11 cellular contexts compared by ENCODE assay signal in genomic region chr20:48286571-48287551, GRCh38.
DNase-seq lines count a peak whose midpoint lies in the region; ATAC-seq and TF ChIP-seq lines count a peak whose summit lies in the region.
"Had no signal": no experiment of that assay in that cellular context is flagged by ENCODE, and none has a peak within 500 bp of the region (broad histone marks: within the 10 kb centered on the region; RNA-seq: fewer than 3 reads in every experiment).

No MANE protein-coding gene starts in this region.

- H3K9me1 ChIP-seq in IMR-90 (ENCODE audit: insufficient read depth, low read length) = no peaks in the 10 kb centered on the region

- no peaks in the 10 kb centered on the region for H3K36me3 ChIP-seq in IMR-90 (ENCODE audit: control insufficient read depth, insufficient read depth, low read length)
- H3K36me3 ChIP-seq: brain microvascular endothelial cell had no signal

- H3K79me1 ChIP-seq in IMR-90 (ENCODE audit: low read depth in 1 of 2, low read length in 2 of 2) = no peaks in the 10 kb centered on the region

- TF ChIP-seq CTCF in IMR-90 (conservative IDR thresholded peaks at IDR 0.05; ENCODE audit: low read depth, low read length) (no peak), brain (conservative IDR thresholded peaks at IDR 0.05) (no peak), natural killer cell (IDR thresholded peaks at IDR 0.05) (no peak)

- BruUV-seq in IMR-90 (replicated peaks; lab: Mats Ljungman, UMichigan) = no TSS peak

- peak overlapping the region; percentile 60 for H2AFZ ChIP-seq in IMR-90 (replicated peaks; ENCODE audit: low read length, poor library complexity)

- POLR2A ChIA-PET in IMR-90 (lab: Charles Lee; ENCODE audit: unreplicated experiment) = no interaction called here

- H3K4me3 ChIP-seq in IMR-90 (ENCODE audit: insufficient read depth, low read depth, low read length) = no peak overlapping the region

- H3K9ac ChIP-seq in IMR-90 (ENCODE audit: low read depth, low read length) = no peak overlapping the region

- no peak overlapping the region for H3K56ac ChIP-seq in IMR-90 (ENCODE audit: extremely low read depth, insufficient read depth, low read length)

- no peak for DNase-seq in IMR-90
- DNase-seq in left lobe of liver (ENCODE audit: low spot score) = no peak
- peak; percentile 29 for DNase-seq in retina
- no peak for DNase-seq in natural killer cell
- no peak for DNase-seq in NOMO-1 (lab: John Stamatoyannopoulos, UW; ENCODE audit: unreplicated experiment in 2 of 2)
- DNase-seq: brain microvascular endothelial cell; naive B cell; stimulated activated naive B cell treated with anti-CD40 and anti-IgM and Interleukin-4, amounts not matched to agents 10 μg/mL and 1 μg/mL and 100 μg/mL, for 72 hours had no signal

- H3K18ac ChIP-seq in IMR-90 (ENCODE audit: low read depth, low read length) = peak overlapping the region; percentile 20; the same call in 1 of the 2 replicates

- H3K4me1 ChIP-seq in IMR-90 (ENCODE audit: control insufficient read depth, insufficient read depth, low read length) = peaks cover 4% of the 10 kb centered on the region

- H2BK120ac ChIP-seq in IMR-90 (ENCODE audit: low read depth, low read length) = peak overlapping the region; percentile 5; the same call in 1 of the 2 replicates

- dilution Hi-C loops in IMR-90 (cut with HindIII; ENCODE audit: low sequenced_read_pairs, unreplicated experiment) = no loop called here

- H3K36me3 Mint-ChIP-seq in brain (no peaks in the 10 kb centered on the region), natural killer cell (no peaks in the 10 kb centered on the region)
- H3K36me3 Mint-ChIP-seq: stimulated activated naive B cell treated with anti-CD40 and anti-IgM and Interleukin-4, amounts not matched to agents 10 μg/mL and 1 μg/mL and 100 μg/mL, for 72 hours had no signal

- H3K9me3 Mint-ChIP-seq in brain = peaks cover 0 to 13% (median 0%) of the 10 kb centered on the region in 5 experiments
- H3K9me3 Mint-ChIP-seq in natural killer cell = no peaks in the 10 kb centered on the region

- H2BK5ac ChIP-seq in IMR-90 (ENCODE audit: low read depth, low read length, poor library complexity, severe bottlenecking) = no peak overlapping the region

- H4K5ac ChIP-seq in IMR-90 (ENCODE audit: low read depth, low read length) = no peak overlapping the region; the same call in 1 of the 2 replicates

- H2BK20ac ChIP-seq in IMR-90 (ENCODE audit: low read depth, low read length) = no peak overlapping the region

- no peak for TF ChIP-seq RAD21 in IMR-90 (IDR thresholded peaks at IDR 0.05; ENCODE audit: low read length)

- ATAC-seq in IMR-90 (ENCODE audit: low read depth) = peak; percentile 35
- peak; percentile 56 for ATAC-seq in left lobe of liver
- ATAC-seq in natural killer cell = no peak
- no peak for ATAC-seq in HG03280 (IDR thresholded peaks at IDR 0.05; ENCODE audit: unreplicated experiment)
- no peak for ATAC-seq in HG03520 (IDR thresholded peaks at IDR 0.05; ENCODE audit: unreplicated experiment)
- ATAC-seq: stimulated activated naive B cell treated with anti-CD40 and anti-IgM and Interleukin-4, amounts not matched to agents 10 μg/mL and 1 μg/mL and 100 μg/mL, for 72 hours had no signal

- no peak overlapping the region for H2AK5ac ChIP-seq in IMR-90 (ENCODE audit: low read depth, low read length)

- CTCF ChIA-PET in IMR-90 (lab: Yijun Ruan, JAX) = interaction anchor here (0.6 to 1.2 kb wide), 2 partner anchors 9 to 68 kb away, joined by 3 to 4 read pairs; no protein-coding TSS in a partner anchor

- no peak overlapping the region for H2AK9ac ChIP-seq in IMR-90 (replicated peaks; ENCODE audit: low read depth, low read length, poor library complexity)

- in situ Hi-C loops in IMR-90 (cut with MboI; ENCODE audit: low sequenced_read_pairs) = loop anchor here (25.0 kb wide), 1 partner anchor 625 kb away; the partner anchor contains the start of gene ARFGEF2

- H3K27ac Mint-ChIP-seq in brain (peak overlapping the region; percentile 33 to 95 (median 69)), natural killer cell (no peak overlapping the region)
- H3K27ac Mint-ChIP-seq: naive B cell; stimulated activated naive B cell treated with anti-CD40 and anti-IgM and Interleukin-4, amounts not matched to agents 10 μg/mL and 1 μg/mL and 100 μg/mL, for 72 hours had no signal

- H3K14ac ChIP-seq in IMR-90 (replicated peaks; ENCODE audit: low read depth, low read length) = no peak overlapping the region

- no peak overlapping the region for H4K8ac ChIP-seq in IMR-90 (ENCODE audit: low read depth in 2 of 2, low read length in 2 of 2)

- no peak overlapping the region for H2BK15ac ChIP-seq in IMR-90 (ENCODE audit: low read depth, low read length)

- TF ChIP-seq POLR2A in IMR-90 (IDR thresholded peaks at IDR 0.05; ENCODE audit: low read depth, low read length) = no peak

- H3K4me3 Mint-ChIP-seq in brain = peak overlapping the region in 2 of 5 experiments; percentile 8 to 19
- no peak overlapping the region for H3K4me3 Mint-ChIP-seq in natural killer cell
- H3K4me3 Mint-ChIP-seq: naive B cell; stimulated activated naive B cell treated with anti-CD40 and anti-IgM and Interleukin-4, amounts not matched to agents 10 μg/mL and 1 μg/mL and 100 μg/mL, for 72 hours had no signal

- peaks cover 4% of the 10 kb centered on the region; the same call in 1 of the 2 replicates for H3K27me3 ChIP-seq in IMR-90 (ENCODE audit: control insufficient read depth, insufficient read depth, low read length)
- H3K27me3 ChIP-seq: brain microvascular endothelial cell had no signal

- 12% methylated on average over 3 of the region's 9 CpGs; no CpG with 5 or more reads in 1 of the 2 experiments for WGBS in IMR-90 (ENCODE audit: extremely low coverage in 2 of 2, insufficient read length in 1 of 2), 2 experiments

- no peaks in the 10 kb centered on the region for H4K20me1 ChIP-seq in IMR-90 (ENCODE audit: insufficient read depth, low read length)

- H3K9me3 ChIP-seq in IMR-90 (ENCODE audit: control insufficient read depth, insufficient read depth, low read length) = no peaks in the 10 kb centered on the region

- peaks cover 83% of the 10 kb centered on the region for H3K4me1 Mint-ChIP-seq in brain
- H3K4me1 Mint-ChIP-seq in natural killer cell = no peaks in the 10 kb centered on the region
- H3K4me1 Mint-ChIP-seq: naive B cell; stimulated activated naive B cell treated with anti-CD40 and anti-IgM and Interleukin-4, amounts not matched to agents 10 μg/mL and 1 μg/mL and 100 μg/mL, for 72 hours had no signal

- H3K4me2 ChIP-seq in IMR-90 (ENCODE audit: low read depth, low read length) = no peak overlapping the region

- no peak overlapping the region; the same call in 1 of the 2 replicates for H3K23ac ChIP-seq in IMR-90 (ENCODE audit: low read depth, low read length)

- no peak overlapping the region for H3K27ac ChIP-seq in IMR-90 (ENCODE audit: insufficient read depth, low read length)
- H3K27ac ChIP-seq: brain microvascular endothelial cell had no signal

- intact Hi-C loops in IMR-90 (cut with micrococcal nuclease) = no loop called here
- intact Hi-C loops in natural killer cell (cut with micrococcal nuclease) = no loop called here

- no peak overlapping the region for H4K91ac ChIP-seq in IMR-90 (ENCODE audit: insufficient read depth, low read depth, low read length)

- H3K27me3 Mint-ChIP-seq in brain (peaks cover 16% of the 10 kb centered on the region), natural killer cell (ENCODE audit: low read depth in 2 of 2) (peaks cover 9 to 46% of the 10 kb centered on the region in 2 donors)

- no peak overlapping the region; the same call in 1 of the 2 replicates for H3K4ac ChIP-seq in IMR-90 (ENCODE audit: low read depth, low read length)

TF ChIP-seq in IMR-90, 13 proteins besides CTCF, POLR2A, EP300 and RAD21:
- TF ChIP-seq ELK1 (IDR thresholded peaks at IDR 0.05; ENCODE audit: borderline replicate concordance, low read depth, low read length) = no peak
- TF ChIP-seq, protein P1, sequence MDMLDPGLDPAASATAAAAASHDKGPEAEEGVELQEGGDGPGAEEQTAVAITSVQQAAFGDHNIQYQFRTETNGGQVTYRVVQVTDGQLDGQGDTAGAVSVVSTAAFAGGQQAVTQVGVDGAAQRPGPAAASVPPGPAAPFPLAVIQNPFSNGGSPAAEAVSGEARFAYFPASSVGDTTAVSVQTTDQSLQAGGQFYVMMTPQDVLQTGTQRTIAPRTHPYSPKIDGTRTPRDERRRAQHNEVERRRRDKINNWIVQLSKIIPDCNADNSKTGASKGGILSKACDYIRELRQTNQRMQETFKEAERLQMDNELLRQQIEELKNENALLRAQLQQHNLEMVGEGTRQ (IDR thresholded peaks at IDR 0.05; ENCODE audit: low read depth, low read length) = no peak
- TF ChIP-seq RFX5 (IDR thresholded peaks at IDR 0.05; ENCODE audit: low read depth, low read length) = no peak
- no peak for TF ChIP-seq FOS (IDR thresholded peaks at IDR 0.05; ENCODE audit: low read depth, low read length)
- no peak for TF ChIP-seq BHLHE40 (IDR thresholded peaks at IDR 0.05; ENCODE audit: low read depth, low read length)
- no peak for TF ChIP-seq SMC3 (IDR thresholded peaks at IDR 0.05; ENCODE audit: low read depth, low read length)
- TF ChIP-seq CHD1 (IDR thresholded peaks at IDR 0.05; ENCODE audit: low read depth, low read length) = no peak
- TF ChIP-seq CEBPB (IDR thresholded peaks at IDR 0.05; ENCODE audit: low read depth, low read length) = no peak
- TF ChIP-seq MAFK (IDR thresholded peaks at IDR 0.05; ENCODE audit: low read depth, low read length) = no peak
- TF ChIP-seq RCOR1 (IDR thresholded peaks at IDR 0.05; ENCODE audit: insufficient replicate concordance, low read length) = no peak
- no peak for TF ChIP-seq NFE2L2 (IDR thresholded peaks at IDR 0.05; ENCODE audit: low read depth, low read length)
- no peak for TF ChIP-seq MAZ (IDR thresholded peaks at IDR 0.05; ENCODE audit: borderline replicate concordance, low read depth, low read length)

Comparison
In these comparisons a context has a peak if more than half of its experiments do, and no peak if none do; other contexts are left out.
1. ATAC-seq: peak in IMR-90 (single experiment) and left lobe of liver (single experiment); none in natural killer cell (0 of 3), HG03280 (single experiment) and HG03520 (single experiment).
2. H3K27ac Mint-ChIP-seq: peak in brain (5 of 5); none in natural killer cell (0 of 2).